Comparison of ENCODE assay signal across 8 cellular contexts in the genomic region with DNA sequence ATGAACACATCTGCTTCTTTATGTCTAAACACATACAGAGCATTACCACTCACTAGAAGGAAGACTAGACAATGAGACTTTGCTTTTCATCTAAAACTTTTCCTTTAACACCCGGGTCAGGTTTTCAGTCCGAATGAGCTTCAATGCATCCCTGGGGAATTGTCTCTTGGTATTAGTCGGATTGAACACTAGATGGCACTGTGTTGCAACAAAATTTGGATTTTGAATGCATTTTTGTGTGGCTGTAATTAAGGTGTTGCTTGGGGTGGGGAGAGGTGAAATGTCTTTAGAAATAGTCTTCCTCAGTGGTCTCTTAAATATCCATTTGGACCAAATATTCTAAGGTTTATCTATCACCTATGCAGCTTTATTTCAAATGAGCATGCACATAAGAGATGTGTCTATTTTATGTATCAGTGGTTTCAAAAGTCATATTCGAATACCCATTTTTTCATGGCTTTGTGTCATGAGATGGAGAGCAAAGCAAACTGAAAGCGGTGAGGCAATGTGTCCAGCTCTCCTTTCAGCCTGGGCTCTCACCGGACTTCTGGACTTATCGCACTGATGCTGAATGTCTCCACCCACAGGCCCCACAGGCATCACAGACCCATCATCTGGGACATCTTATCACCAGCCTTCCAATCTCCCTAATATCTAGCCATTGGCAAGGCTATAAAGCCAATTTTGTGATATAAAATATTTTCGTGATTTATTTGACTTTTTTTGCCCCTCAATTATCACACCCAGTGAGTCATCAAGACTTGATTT.
A peak's percentile ranks its signal among the peaks of the same experiment; 100 is the strongest.
DNase-seq lines count a peak whose midpoint lies in the region; ATAC-seq and TF ChIP-seq lines count a peak whose summit lies in the region.

No MANE protein-coding gene starts in this region.

- H3K27ac ChIP-seq in H9 (ENCODE audit: insufficient read length, low read depth, low read length) (no peak overlapping the region), VCaP (no peak overlapping the region)

- H2BK15ac ChIP-seq in H9 (ENCODE audit: low read depth, low read length) = no peak overlapping the region

- no peaks in the 10 kb centered on the region for H3K79me2 ChIP-seq in H9 (ENCODE audit: insufficient read depth, low read length)

- peaks cover 8% of the 10 kb centered on the region for H3K27me3 Mint-ChIP-seq in H9 (ENCODE audit: low read depth)

- no peak overlapping the region for H2AK5ac ChIP-seq in H9 (ENCODE audit: insufficient read length, low read length)

- no peak overlapping the region for H3K4me3 ChIP-seq in fibroblast of pulmonary artery (replicated peaks; ENCODE audit: low read depth, low read length)

- H3K4ac ChIP-seq in H9 (ENCODE audit: low read depth, low read length) = no peak overlapping the region

- H3K36me3 Mint-ChIP-seq in H9 (ENCODE audit: insufficient read depth in 1 of 3, low read depth in 3 of 3) = peaks cover 0 to 6% (median 4%) of the 10 kb centered on the region in 3 experiments; a peak in 4 of 7 replicates

- H3K27me3 ChIP-seq in H9 (ENCODE audit: insufficient read depth, low read length) = no peaks in the 10 kb centered on the region

- H3K27ac Mint-ChIP-seq in H9 = no peak overlapping the region

- no peaks in the 10 kb centered on the region for H3K23me2 ChIP-seq in H9 (ENCODE audit: insufficient read length, low read depth, low read length, poor library complexity, severe bottlenecking)

- no peak overlapping the region for H4K91ac ChIP-seq in H9 (ENCODE audit: insufficient read length, low read depth, low read length)

- H3K9me3 Mint-ChIP-seq in H9 = peaks cover 0 to 1% of the 10 kb centered on the region in 2 experiments; a peak in 3 of 5 replicates

- H3K56ac ChIP-seq in H9 (ENCODE audit: insufficient read length, low read depth, low read length) = no peak overlapping the region

- peaks cover 20 to 40% of the 10 kb centered on the region in 2 experiments for H3K4me1 Mint-ChIP-seq in H9

- H3K9me3 ChIP-seq in H9 (ENCODE audit: control insufficient read depth, low read depth, low read length) = no peaks in the 10 kb centered on the region

- H2BK120ac ChIP-seq in H9 (ENCODE audit: low read depth, low read length, poor library complexity, severe bottlenecking) = no peak overlapping the region

- no peak overlapping the region for H2BK20ac ChIP-seq in H9 (ENCODE audit: low read depth, low read length, poor library complexity, severe bottlenecking)

- no peak overlapping the region for H3K23ac ChIP-seq in H9 (ENCODE audit: insufficient read length, low read depth, low read length)

- TF ChIP-seq CTCF in H9 (conservative IDR thresholded peaks at IDR 0.05) = peak; percentile 83
- peak; percentile 76 for TF ChIP-seq CTCF in VCaP (conservative IDR thresholded peaks at IDR 0.05)
- peak; percentile 64 for TF ChIP-seq CTCF in fibroblast of pulmonary artery (IDR thresholded peaks at IDR 0.05; ENCODE audit: low read length, missing control alignments)

- no peak overlapping the region for H2AFZ ChIP-seq in H9 (ENCODE audit: low read length)

- H4K8ac ChIP-seq in H9 (replicated peaks; ENCODE audit: insufficient read length, low read depth, low read length) = no peak overlapping the region

- H4K20me1 ChIP-seq in H9 (ENCODE audit: control insufficient read depth, insufficient read depth, insufficient read length) = peaks cover 3% of the 10 kb centered on the region

- no peak overlapping the region for H3K9ac ChIP-seq in H9 (ENCODE audit: extremely low read depth, insufficient read length, low read length)

- no peak overlapping the region for H4K5ac ChIP-seq in H9 (ENCODE audit: insufficient read length, low read depth, low read length)

- peaks cover 9% of the 10 kb centered on the region; the same call in 1 of the 2 replicates for H3K4me1 ChIP-seq in H9 (ENCODE audit: insufficient read depth, low read length)

- H3K4me3 Mint-ChIP-seq in H9 = no peak overlapping the region

- no peak overlapping the region for H3T11ph ChIP-seq in H9 (ENCODE audit: low read length)

- no peak overlapping the region for H3K18ac ChIP-seq in H9 (ENCODE audit: insufficient read length, low read depth, low read length)

- no peak overlapping the region for H3K4me2 ChIP-seq in H9 (ENCODE audit: insufficient read depth, insufficient read length, low read length)

- DNase-seq in COLO668 (lab: John Stamatoyannopoulos, UW; ENCODE audit: unreplicated experiment) = peak; percentile 29
- DNase-seq in H9 = peak; percentile 36
- peak; percentile 75 for DNase-seq in NCI-H2196 (lab: John Stamatoyannopoulos, UW; ENCODE audit: unreplicated experiment)
- DNase-seq in fibroblast of pulmonary artery (ENCODE audit: low read depth) = peak; percentile 76
- DNase-seq in non-pigmented ciliary epithelial cell (ENCODE audit: low read depth) = peak; percentile 8

- H2BK12ac ChIP-seq in H9 (ENCODE audit: insufficient read length, low read depth, low read length) = no peak overlapping the region

- H3K14ac ChIP-seq in H9 (ENCODE audit: insufficient read depth, low read length) = no peak overlapping the region

- H2BK5ac ChIP-seq in H9 (ENCODE audit: insufficient read length, low read length) = no peak overlapping the region

- ATAC-seq in GM19395 (IDR thresholded peaks at IDR 0.05; ENCODE audit: unreplicated experiment) = no peak
- ATAC-seq in HG02852 (IDR thresholded peaks at IDR 0.05; ENCODE audit: unreplicated experiment) = no peak

- H3K79me1 ChIP-seq in H9 (ENCODE audit: insufficient read depth, low read depth, low read length, poor library complexity, severe bottlenecking) = no peaks in the 10 kb centered on the region

- WGBS in H9 (ENCODE audit: extremely low coverage, insufficient read length, low lambda C conversion rate) = no CpG with 5 or more reads among the region's 8 CpGs

Comparison
In these comparisons a context has a peak if more than half of its experiments do, and no peak if none do; other contexts are left out.
1. DNase-seq: peak in every context shown above with its lines; median percentile 76 in fibroblast of pulmonary artery; 75 in NCI-H2196; 36 in H9; 29 in COLO668; 8 in non-pigmented ciliary epithelial cell.